18 cellular contexts compared by ENCODE assay signal in the genomic region with DNA sequence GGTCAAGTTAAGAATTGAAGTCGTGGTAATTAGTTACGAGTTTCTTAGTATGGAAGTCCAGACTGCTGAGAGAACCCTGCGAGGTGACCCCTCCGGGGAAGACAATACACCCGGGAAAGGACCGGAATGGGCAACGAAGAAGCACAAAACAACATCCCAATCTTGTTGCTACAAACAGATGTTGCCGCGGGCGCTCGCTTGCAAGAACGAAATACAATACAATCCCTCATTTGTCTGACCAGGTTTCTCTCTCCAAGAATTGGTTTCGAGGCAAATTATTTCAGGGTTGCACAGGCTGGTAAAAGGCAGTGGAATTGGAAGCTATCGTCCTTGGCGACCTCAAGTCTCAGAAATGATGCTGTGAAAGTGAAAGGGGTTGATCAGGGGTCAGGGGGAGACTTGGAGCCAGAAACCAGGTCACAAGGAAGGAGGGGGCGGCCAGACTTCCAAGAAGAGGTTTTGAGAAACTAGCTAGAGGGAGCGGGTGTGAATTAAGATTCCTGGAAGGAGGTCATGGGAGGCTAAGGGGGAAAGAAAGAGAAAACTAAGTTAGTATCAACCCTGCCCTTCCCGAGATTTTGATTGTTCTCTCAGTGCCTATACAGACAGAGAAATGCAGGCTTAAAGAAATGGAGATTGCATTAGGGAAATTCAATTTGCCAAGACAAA.
A peak's percentile ranks its signal among the peaks of the same experiment; 100 is the strongest.
DNase-seq lines count a peak whose midpoint lies in the region; ATAC-seq lines count a peak whose summit lies in the region.
"Had no signal": no experiment of that assay in that cellular context is flagged by ENCODE, and none has a peak within 500 bp of the region (broad histone marks: within the 10 kb centered on the region; RNA-seq: fewer than 3 reads in every experiment).

No MANE protein-coding gene starts in this region.

- peak overlapping the region in 1 of 2 experiments; percentile 21 for H3K4ac ChIP-seq in mesenchymal stem cell (ENCODE audit: low read depth in 1 of 2, low read length in 2 of 2)

- WGBS in mesenchymal stem cell: 82% methylated on average over 13 of the region's 18 CpGs

- no peaks in the 10 kb centered on the region for H3K9me3 ChIP-seq in mesenchymal stem cell (ENCODE audit: control insufficient read depth, low read length)
- H3K9me3 ChIP-seq in skeletal muscle tissue (ENCODE audit: control insufficient read depth in 3 of 3, low read length in 3 of 3): no peaks in the 10 kb centered on the region
- H3K9me3 ChIP-seq: Peyer's patch, uterus had no signal

- no peak overlapping the region for H3K4me2 ChIP-seq in mesenchymal stem cell (ENCODE audit: low read length, poor library complexity, severe bottlenecking)
- H3K4me2 ChIP-seq: KMS-11 had no signal

- H2BK5ac ChIP-seq in mesenchymal stem cell (ENCODE audit: low read depth, low read length, poor library complexity, severe bottlenecking): no peak overlapping the region

- peak overlapping the region in 1 of 2 experiments; percentile 21 for H3K18ac ChIP-seq in mesenchymal stem cell (ENCODE audit: low read depth in 1 of 2, low read length in 2 of 2)

- no peak overlapping the region for H3K14ac ChIP-seq in mesenchymal stem cell (ENCODE audit: low read length in 2 of 2)

- H3K4me1 ChIP-seq in mesenchymal stem cell (ENCODE audit: control insufficient read depth, insufficient read depth, low read depth, low read length) (no peaks in the 10 kb centered on the region), skeletal muscle tissue (ENCODE audit: control insufficient read depth in 3 of 3, insufficient read depth in 3 of 3, low read length in 3 of 3) (peaks cover 0 to 2% (median 0%) of the 10 kb centered on the region in 3 donors)
- H3K4me1 ChIP-seq: Peyer's patch, uterus had no signal

- H2AFZ ChIP-seq in mesenchymal stem cell (ENCODE audit: low read depth, low read length): no peak overlapping the region

- no peak for ATAC-seq in GM21619 (IDR thresholded peaks at IDR 0.05; ENCODE audit: unreplicated experiment)

- no peak overlapping the region for H4K91ac ChIP-seq in mesenchymal stem cell (ENCODE audit: low read length)

- no peaks in the 10 kb centered on the region for H3K27me3 ChIP-seq in mesenchymal stem cell (ENCODE audit: control insufficient read depth in 1 of 2, insufficient read depth in 1 of 2, low read length in 2 of 2)
- peaks cover 0 to 3% (median 2%) of the 10 kb centered on the region in 3 donors for H3K27me3 ChIP-seq in skeletal muscle tissue (ENCODE audit: control insufficient read depth in 3 of 3, insufficient read depth in 3 of 3, low read length in 3 of 3)
- H3K27me3 ChIP-seq: Peyer's patch, uterus had no signal

- H3K36me3 ChIP-seq in mesenchymal stem cell (ENCODE audit: control insufficient read depth in 1 of 2, insufficient read depth in 2 of 2, low read depth in 1 of 2, low read length in 2 of 2) (no peaks in the 10 kb centered on the region), skeletal muscle tissue (ENCODE audit: control insufficient read depth in 3 of 3, insufficient read depth in 3 of 3, low read length in 3 of 3) (no peaks in the 10 kb centered on the region)
- H3K36me3 ChIP-seq: Peyer's patch, uterus had no signal

- H3K23ac ChIP-seq in mesenchymal stem cell (ENCODE audit: low read length in 2 of 2): no peak overlapping the region

- peak overlapping the region; percentile 93 for H2BK15ac ChIP-seq in mesenchymal stem cell (ENCODE audit: low read depth, poor library complexity, severe bottlenecking)

- H3K9ac ChIP-seq in mesenchymal stem cell (ENCODE audit: low read length) (peak overlapping the region; percentile 68), skeletal muscle tissue (ENCODE audit: low read depth in 1 of 3, low read length in 3 of 3) (no peak overlapping the region)
- H3K9ac ChIP-seq: KMS-11 had no signal

- no peak overlapping the region for H2BK120ac ChIP-seq in mesenchymal stem cell (ENCODE audit: low read depth, low read length)

- H2BK12ac ChIP-seq in mesenchymal stem cell (ENCODE audit: low read length in 2 of 2): no peak overlapping the region

- peak overlapping the region in 1 of 2 experiments; percentile 74 for H3K4me3 ChIP-seq in mesenchymal stem cell (ENCODE audit: insufficient read depth in 1 of 2, low read depth in 1 of 2, low read length in 2 of 2)
- peak overlapping the region in 2 of 3 donors; percentile 8 to 44 for H3K4me3 ChIP-seq in skeletal muscle tissue (ENCODE audit: low read length in 3 of 3)
- H3K4me3 ChIP-seq: Peyer's patch, SK-N-MC, uterus had no signal

- H3K27ac ChIP-seq in mesenchymal stem cell (ENCODE audit: low read length, poor library complexity, severe bottlenecking) (no peak overlapping the region), skeletal muscle tissue (ENCODE audit: low read depth, low read length) (no peak overlapping the region)
- H3K27ac ChIP-seq: KMS-11, Peyer's patch, SK-N-MC, uterus had no signal

- no peak overlapping the region for H2AK5ac ChIP-seq in mesenchymal stem cell (ENCODE audit: low read length, severe bottlenecking)

- no peaks in the 10 kb centered on the region for H3K79me1 ChIP-seq in mesenchymal stem cell (replicated peaks; ENCODE audit: low read length, poor library complexity, severe bottlenecking)

- DNase-seq in M059J (ENCODE audit: low read depth) (peak; percentile 62), ecto neural progenitor cell (ENCODE audit: low spot score) (peak; percentile 54), mesenchymal stem cell (no peak), NCI-H2196 treated with DMSO at 0.1 percent for 48 hours (lab: John Stamatoyannopoulos, UW; ENCODE audit: unreplicated experiment) (no peak)
- DNase-seq in stimulated activated CD8-positive, alpha-beta memory T cell treated with anti-CD3 and anti-CD28 coated beads, Interleukin-4, amount 100 ng/mL, for 48 hours: no peak
- DNase-seq: activated CD4-positive, alpha-beta T cell treated with anti-CD3 and anti-CD28 coated beads for 1 hour; activated naive CD8-positive, alpha-beta T cell treated with anti-CD3 and anti-CD28 coated beads, Interleukin-2, amount 10 ng/mL, durations not matched to agents 7 days and 5 days; effector CD4-positive, alpha-beta T cell; islet precursor cell; NCI-H1105 treated with DMSO at 0.1 percent for 48 hours; NCI-H2171 treated with DMSO at 0.1 percent for 48 hours; Peyer's patch; stimulated activated CD4-positive, alpha-beta T cell treated with anti-CD3 and anti-CD28 coated beads, Interleukin-2, amount 100 ng/mL, for 48 hours; uterus had no signal

- H4K8ac ChIP-seq in mesenchymal stem cell (ENCODE audit: low read length): no peak overlapping the region

Comparison
In these comparisons a context has a peak if more than half of its experiments do, and no peak if none do; other contexts are left out.
1. DNase-seq: peak in M059J (single experiment) and ecto neural progenitor cell (single experiment); none in mesenchymal stem cell (single experiment), stimulated activated CD8-positive, alpha-beta memory T cell treated with anti-CD3 and anti-CD28 coated beads, Interleukin-4, amount 100 ng/mL, for 48 hours (single experiment) and NCI-H2196 treated with DMSO at 0.1 percent for 48 hours (single experiment).